9 cellular contexts compared by ENCODE assay signal in genomic region chr1:24927886-24928630, GRCh38. TPM values are rescaled to one million over a fixed set of nuclear protein-coding genes. Genes with fewer than 3 reads are reported as not detected.
DNase-seq lines count a peak whose midpoint lies in the region; ATAC-seq and TF ChIP-seq lines count a peak whose summit lies in the region.
"Had no signal": no experiment of that assay in that cellular context is flagged by ENCODE, and none has a peak within 500 bp of the region (broad histone marks: within the 10 kb centered on the region; RNA-seq: fewer than 3 reads in every experiment).

No MANE protein-coding gene starts in this region.

- peaks cover 57% of the 10 kb centered on the region for H3K4me1 Mint-ChIP-seq in activated naive CD8-positive, alpha-beta T cell treated with anti-CD3 and anti-CD28 coated beads, Interleukin-2, amount 10 ng/mL, durations not matched to agents 7 days and 5 days
- peaks cover 42% of the 10 kb centered on the region for H3K4me1 Mint-ChIP-seq in memory B cell

- H3K9me3 ChIP-seq in BLaER1, result no peaks in the 10 kb centered on the region
- no peaks in the 10 kb centered on the region for H3K9me3 ChIP-seq in HCT116 (ENCODE audit: control insufficient read depth in 1 of 2, insufficient read depth in 1 of 2, low read depth in 1 of 2, low read length in 2 of 2)

- peaks cover 87% of the 10 kb centered on the region for H4K20me1 ChIP-seq in BLaER1
- H4K20me1 ChIP-seq in HCT116 (ENCODE audit: insufficient read depth), result no peaks in the 10 kb centered on the region; the same call in 1 of the 2 replicates

- no peak overlapping the region for H3K9ac ChIP-seq in BLaER1
- peak overlapping the region; percentile 74 for H3K9ac ChIP-seq in HCT116 (ENCODE audit: low read length)

- RAD21 ChIA-PET in HCT116 (lab: Charles Lee; ENCODE audit: low non-redundant PET in 1 of 2, low total read pairs in 2 of 2, uncharacterized antibody in 2 of 2, unreplicated experiment in 2 of 2), result no interaction called here

- H3K79me2 ChIP-seq in HCT116 (ENCODE audit: insufficient read depth, low read length), result peaks cover 18% of the 10 kb centered on the region

- peaks cover 45% of the 10 kb centered on the region for H3K36me3 Mint-ChIP-seq in activated naive CD8-positive, alpha-beta T cell treated with anti-CD3 and anti-CD28 coated beads, Interleukin-2, amount 10 ng/mL, durations not matched to agents 7 days and 5 days
- H3K36me3 Mint-ChIP-seq in memory B cell, result peaks cover 5% of the 10 kb centered on the region

- TF ChIP-seq RAD21 in HCT116 (IDR thresholded peaks at IDR 0.05; ENCODE audit: low read depth), result no peak

- H3K27me3 ChIP-seq in BLaER1 (peaks cover 88% of the 10 kb centered on the region), HCT116 (ENCODE audit: insufficient read depth, low read length) (no peaks in the 10 kb centered on the region)

- no peak for TF ChIP-seq POLR2A in HCT116 (IDR thresholded peaks at IDR 0.05; ENCODE audit: borderline replicate concordance, extremely low read depth, insufficient read depth, insufficient read length)

- no peaks in the 10 kb centered on the region for H3K36me3 ChIP-seq in BLaER1
- peaks cover 3 to 9% of the 10 kb centered on the region in 2 experiments; a peak in 1 of 4 replicates for H3K36me3 ChIP-seq in HCT116 (ENCODE audit: control insufficient read depth in 1 of 2, insufficient read depth in 2 of 2, low read length in 2 of 2)

- H3K4me3 ChIP-seq in BLaER1, result no peak overlapping the region
- peak overlapping the region; percentile 66 to 74 for H3K4me3 ChIP-seq in HCT116 (replicated peaks in 1 of 2; ENCODE audit: low read depth in 1 of 2, low read length in 2 of 2)

- no peak for DNase-seq in HCT116 (ENCODE audit: low read depth, low spot score)
- no peak for DNase-seq in activated naive CD8-positive, alpha-beta T cell treated with anti-CD3 and anti-CD28 coated beads, Interleukin-2, amount 10 ng/mL, durations not matched to agents 7 days and 5 days
- DNase-seq in memory B cell (ENCODE audit: low spot score in 2 of 2), result no peak
- no peak for DNase-seq in NCI-H748 treated with DMSO at 0.1 percent for 48 hours (lab: John Stamatoyannopoulos, UW)
- DNase-seq in HEK293T (ENCODE audit: extremely low spot score), result no peak
- no peak for DNase-seq in RWPE1 (ENCODE audit: low spot score)
- DNase-seq: cortex of kidney had no signal

- POLR2A ChIA-PET in HCT116 (lab: Charles Lee), result no interaction called here
- POLR2A ChIA-PET in activated naive CD8-positive, alpha-beta T cell treated with anti-CD3 and anti-CD28 coated beads, Interleukin-2, amount 10 ng/mL, durations not matched to agents 7 days and 5 days (lab: Charles Lee), result interaction anchor here (0.6 to 6.4 kb wide), 17 partner anchors 9 to 320 kb away, joined by 3 to 64 read pairs (median 5); partner anchors contain the start of gene RSRP1
- POLR2A ChIA-PET in HEK293T (lab: Yijun Ruan, JAX), result no interaction called here
- POLR2A ChIA-PET in RWPE1 (lab: Yijun Ruan, JAX; ENCODE audit: low non-redundant PET), result no interaction called here

- no peak overlapping the region for H2AFZ ChIP-seq in HCT116 (ENCODE audit: low read depth, low read length, poor library complexity, severe bottlenecking)

- ATAC-seq in HCT116 (no peak), memory B cell (ENCODE audit: low read depth) (no peak), GM18520 (IDR thresholded peaks at IDR 0.05; ENCODE audit: unreplicated experiment) (no peak)
- no peak for ATAC-seq in activated naive CD8-positive, alpha-beta T cell treated with anti-CD3 and anti-CD28 coated beads, Interleukin-2, amount 10 ng/mL, durations not matched to agents 7 days and 5 days (ENCODE audit: low read depth)

- H3K27me3 Mint-ChIP-seq in activated naive CD8-positive, alpha-beta T cell treated with anti-CD3 and anti-CD28 coated beads, Interleukin-2, amount 10 ng/mL, durations not matched to agents 7 days and 5 days, result no peaks in the 10 kb centered on the region
- H3K27me3 Mint-ChIP-seq in memory B cell, result no peaks in the 10 kb centered on the region

- peak overlapping the region; percentile 91 for H3K27ac Mint-ChIP-seq in activated naive CD8-positive, alpha-beta T cell treated with anti-CD3 and anti-CD28 coated beads, Interleukin-2, amount 10 ng/mL, durations not matched to agents 7 days and 5 days
- peak overlapping the region; percentile 99 for H3K27ac Mint-ChIP-seq in memory B cell

- peak overlapping the region; percentile 92 for H3K4me3 Mint-ChIP-seq in activated naive CD8-positive, alpha-beta T cell treated with anti-CD3 and anti-CD28 coated beads, Interleukin-2, amount 10 ng/mL, durations not matched to agents 7 days and 5 days
- peak overlapping the region; percentile 97 for H3K4me3 Mint-ChIP-seq in memory B cell

- H3K9me3 Mint-ChIP-seq in activated naive CD8-positive, alpha-beta T cell treated with anti-CD3 and anti-CD28 coated beads, Interleukin-2, amount 10 ng/mL, durations not matched to agents 7 days and 5 days, result no peaks in the 10 kb centered on the region
- H3K9me3 Mint-ChIP-seq in memory B cell, result no peaks in the 10 kb centered on the region

- H3K9me2 ChIP-seq in HCT116 (ENCODE audit: insufficient read depth), result no peaks in the 10 kb centered on the region

- H3K4me1 ChIP-seq in BLaER1, result peaks cover 43% of the 10 kb centered on the region
- peaks cover 10 to 34% of the 10 kb centered on the region in 2 experiments for H3K4me1 ChIP-seq in HCT116 (ENCODE audit: control insufficient read depth in 1 of 2, insufficient read depth in 2 of 2, low read length in 2 of 2)

- BruUV-seq in HCT116 (replicated peaks; lab: Mats Ljungman, UMichigan), result no TSS peak

- intact Hi-C loops in HCT116 (cut with micrococcal nuclease), result no loop called here

- no peak overlapping the region for H3K27ac ChIP-seq in BLaER1
- H3K27ac ChIP-seq in HCT116 (ENCODE audit: low read depth, low read length), result no peak overlapping the region
- H3K27ac ChIP-seq in RWPE1, result no peak overlapping the region

- no peak for TF ChIP-seq CTCF in HCT116 (IDR thresholded peaks at IDR 0.05 in 2 of 3, conservative IDR thresholded peaks at IDR 0.05 in 1 of 3; ENCODE audit: borderline replicate concordance in 1 of 3, insufficient read depth in 1 of 3, low read depth in 2 of 3, low read length in 2 of 3)
- TF ChIP-seq CTCF in RWPE1 (conservative IDR thresholded peaks at IDR 0.05; ENCODE audit: low read depth), result no peak

- CTCF ChIA-PET in HCT116 (lab: Charles Lee) (interaction anchor here (0.5 kb wide), 1 partner anchor 329 kb away, joined by 4 read pairs; no protein-coding TSS in a partner anchor), HEK293T (lab: Yijun Ruan, JAX) (interaction anchor here (0.5 to 1.7 kb wide), 2 partner anchors 8 to 277 kb away, joined by 3 to 4 read pairs; no protein-coding TSS in a partner anchor), RWPE1 (lab: Yijun Ruan, JAX) (interaction anchor here (0.5 to 1.3 kb wide), 2 partner anchors 17 to 173 kb away, joined by 3 to 4 read pairs; no protein-coding TSS in a partner anchor)

- H3K4me2 ChIP-seq in BLaER1, result peak overlapping the region; percentile 85
- peak overlapping the region; percentile 92 for H3K4me2 ChIP-seq in HCT116 (ENCODE audit: low read length)

TF ChIP-seq in HCT116, 20 proteins besides CTCF, POLR2A, EP300 and RAD21 (continues in another document):
- TF ChIP-seq EZH2phosphoT487 (IDR thresholded peaks at IDR 0.05; ENCODE audit: borderline replicate concordance), result no peak

TF ChIP-seq in HEK293T, 16 proteins besides CTCF, POLR2A, EP300 and RAD21:
- TF ChIP-seq BHLHE40 (IDR thresholded peaks at IDR 0.05; ENCODE audit: borderline replicate concordance) (no peak), SUZ12 (IDR thresholded peaks at IDR 0.05) (no peak), L3MBTL2 (conservative IDR thresholded peaks at IDR 0.05) (no peak), LEF1 (IDR thresholded peaks at IDR 0.05; ENCODE audit: borderline replicate concordance) (no peak), HDGF (IDR thresholded peaks at IDR 0.05; ENCODE audit: borderline replicate concordance) (no peak), FOXA1 (IDR thresholded peaks at IDR 0.05) (no peak), NFRKB (IDR thresholded peaks at IDR 0.05) (no peak), FOXM1 (IDR thresholded peaks at IDR 0.05; ENCODE audit: borderline replicate concordance) (no peak), ARNT (IDR thresholded peaks at IDR 0.05) (no peak), SP1 (IDR thresholded peaks at IDR 0.05) (no peak), ZNF384 (IDR thresholded peaks at IDR 0.05) (no peak), ELF4 (IDR thresholded peaks at IDR 0.05) (no peak), FOXK2 (IDR thresholded peaks at IDR 0.05) (no peak), CTBP1 (IDR thresholded peaks at IDR 0.05; ENCODE audit: borderline replicate concordance) (no peak)
- TF ChIP-seq, protein P1, sequence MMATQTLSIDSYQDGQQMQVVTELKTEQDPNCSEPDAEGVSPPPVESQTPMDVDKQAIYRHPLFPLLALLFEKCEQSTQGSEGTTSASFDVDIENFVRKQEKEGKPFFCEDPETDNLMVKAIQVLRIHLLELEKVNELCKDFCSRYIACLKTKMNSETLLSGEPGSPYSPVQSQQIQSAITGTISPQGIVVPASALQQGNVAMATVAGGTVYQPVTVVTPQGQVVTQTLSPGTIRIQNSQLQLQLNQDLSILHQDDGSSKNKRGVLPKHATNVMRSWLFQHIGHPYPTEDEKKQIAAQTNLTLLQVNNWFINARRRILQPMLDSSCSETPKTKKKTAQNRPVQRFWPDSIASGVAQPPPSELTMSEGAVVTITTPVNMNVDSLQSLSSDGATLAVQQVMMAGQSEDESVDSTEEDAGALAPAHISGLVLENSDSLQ (IDR thresholded peaks at IDR 0.05), result no peak

RNA-seq across cellular contexts. Expression of gene RUNX3, which starts 2.0 kb away (rescaled TPM):
- 22.6 TPM for total RNA-seq in HCT116 (2021; ENCODE audit: unreplicated experiment)
- polyA plus RNA-seq in HCT116 (2012), result 20.2 and 25.3 TPM in 2 replicates
- total RNA-seq in activated naive CD8-positive, alpha-beta T cell treated with anti-CD3 and anti-CD28 coated beads, Interleukin-2, amount 10 ng/mL, durations not matched to agents 7 days and 5 days, result 100 to 1,000 TPM; 172 TPM
